In the genomic region with DNA sequence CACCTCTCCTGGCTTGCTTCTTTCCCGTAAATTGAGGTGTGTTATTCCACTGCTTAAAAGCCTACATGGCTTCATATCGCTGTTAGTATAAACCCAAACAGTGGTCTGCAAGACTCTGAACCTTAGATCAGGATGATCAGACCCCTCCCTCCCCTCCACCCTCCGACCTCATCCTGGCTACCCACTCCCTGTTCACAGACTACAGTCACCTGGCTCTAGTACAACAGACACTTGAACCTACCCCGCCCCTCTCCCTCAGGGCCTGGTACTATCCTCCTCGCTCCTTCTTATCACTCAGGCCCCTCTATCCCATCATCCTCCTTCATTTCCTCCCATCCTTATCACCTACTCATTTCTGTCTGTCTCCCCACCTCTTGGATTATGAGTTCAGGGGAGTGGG, we compare ENCODE assay signal across 14 cellular contexts. TPM values are rescaled to one million over a fixed set of nuclear protein-coding genes. Genes with fewer than 3 reads are reported as not detected.
DNase-seq lines count a peak whose midpoint lies in the region; TF ChIP-seq lines count a peak whose summit lies in the region.
"Had no signal": no experiment of that assay in that cellular context is flagged by ENCODE, and none has a peak within 500 bp of the region (broad histone marks: within the 10 kb centered on the region; RNA-seq: fewer than 3 reads in every experiment).

No MANE protein-coding gene starts in this region.

- no peak for TF ChIP-seq CTCF in VCaP (conservative IDR thresholded peaks at IDR 0.05)

- no peaks in the 10 kb centered on the region for H3K36me3 ChIP-seq in thymus (ENCODE audit: control insufficient read depth, insufficient read depth)

- 93% methylated on average over 5 of the region's 5 CpGs for WGBS in thymus

- peak overlapping the region; percentile 83 for H3K27ac ChIP-seq in VCaP
- H3K27ac ChIP-seq in thymus (ENCODE audit: low read depth): peak overlapping the region; percentile 84

- no peak for TF ChIP-seq POLR2A in erythroblast (IDR thresholded peaks at IDR 0.05; ENCODE audit: low read length)

- DNase-seq in activated naive CD4-positive, alpha-beta T cell treated with anti-CD3 and anti-CD28 coated beads, Interleukin-2, amount 10 ng/mL, durations not matched to agents 7 days and 5 days: no peak
- DNase-seq in activated naive CD4-positive, alpha-beta T cell (lab: John Stamatoyannopoulos, UW): no peak
- DNase-seq in erythroblast (lab: John Stamatoyannopoulos, UW) (peak; percentile 20 to 30), posterior cingulate gyrus (no peak), DMS53 treated with DMSO at 0.1 percent for 48 hours (lab: John Stamatoyannopoulos, UW; ENCODE audit: unreplicated experiment) (no peak), HCEC 1CT (no peak)
- DNase-seq: body of pancreas; effector CD8-positive, alpha-beta T cell; foreskin melanocyte; KG1; SHP77; stimulated activated CD4-positive, alpha-beta T cell treated with anti-CD3 and anti-CD28 coated beads, Interleukin-12 subunit alpha, Interleukin-12 subunit beta, amount 100 ng/mL, for 4 hours had no signal

- H3K9me3 ChIP-seq in thymus (ENCODE audit: control insufficient read depth): no peaks in the 10 kb centered on the region
- H3K9me3 ChIP-seq: body of pancreas had no signal

- H3K4me1 ChIP-seq in thymus (ENCODE audit: control insufficient read depth, insufficient read depth, low read length): peaks cover 2% of the 10 kb centered on the region

- peak overlapping the region; percentile 96 for H3K27ac Mint-ChIP-seq in activated naive CD4-positive, alpha-beta T cell treated with anti-CD3 and anti-CD28 coated beads, Interleukin-2, amount 10 ng/mL, durations not matched to agents 7 days and 5 days

- H3K4me3 Mint-ChIP-seq in activated naive CD4-positive, alpha-beta T cell treated with anti-CD3 and anti-CD28 coated beads, Interleukin-2, amount 10 ng/mL, durations not matched to agents 7 days and 5 days: peak overlapping the region; percentile 37

- intact Hi-C loops in posterior cingulate gyrus (cut with DNase I): no loop called here

- peaks cover 86% of the 10 kb centered on the region for H3K4me1 Mint-ChIP-seq in activated naive CD4-positive, alpha-beta T cell treated with anti-CD3 and anti-CD28 coated beads, Interleukin-2, amount 10 ng/mL, durations not matched to agents 7 days and 5 days

- H3K36me3 Mint-ChIP-seq in activated naive CD4-positive, alpha-beta T cell treated with anti-CD3 and anti-CD28 coated beads, Interleukin-2, amount 10 ng/mL, durations not matched to agents 7 days and 5 days: peaks cover 38% of the 10 kb centered on the region

- H3K4me3 ChIP-seq in thymus (ENCODE audit: low read length): no peak overlapping the region
- H3K4me3 ChIP-seq: body of pancreas had no signal

- CTCF ChIA-PET in activated naive CD4-positive, alpha-beta T cell treated with anti-CD3 and anti-CD28 coated beads, Interleukin-2, amount 10 ng/mL, durations not matched to agents 7 days and 5 days (lab: Charles Lee): interaction anchor here (1.6 to 1.8 kb wide), 3 partner anchors 18 to 110 kb away, joined by 3 to 8 read pairs (median 6); no protein-coding TSS in a partner anchor

- no peaks in the 10 kb centered on the region for H3K27me3 ChIP-seq in thymus (ENCODE audit: control insufficient read depth, insufficient read depth)
- H3K27me3 ChIP-seq: body of pancreas had no signal

- H3K9me3 Mint-ChIP-seq in activated naive CD4-positive, alpha-beta T cell treated with anti-CD3 and anti-CD28 coated beads, Interleukin-2, amount 10 ng/mL, durations not matched to agents 7 days and 5 days: no peaks in the 10 kb centered on the region

- H3K27me3 Mint-ChIP-seq in activated naive CD4-positive, alpha-beta T cell treated with anti-CD3 and anti-CD28 coated beads, Interleukin-2, amount 10 ng/mL, durations not matched to agents 7 days and 5 days: no peaks in the 10 kb centered on the region

RNA-seq across cellular contexts. Expression of a gene that starts 20.1 kb away (rescaled TPM):
- 4.4 TPM for polyA plus RNA-seq in thymus

Comparison
In these comparisons a context has a peak if more than half of its experiments do, and no peak if none do; other contexts are left out.
1. DNase-seq: peak in erythroblast (2 of 2); none in activated naive CD4-positive, alpha-beta T cell treated with anti-CD3 and anti-CD28 coated beads, Interleukin-2, amount 10 ng/mL, durations not matched to agents 7 days and 5 days (single experiment), activated naive CD4-positive, alpha-beta T cell (0 of 4), posterior cingulate gyrus (0 of 10), DMS53 treated with DMSO at 0.1 percent for 48 hours (single experiment) and HCEC 1CT (single experiment).